ENCODE assay signal across 31 cellular contexts in genomic region chr2:189366349-189366748, GRCh38.
"Had no signal": no experiment of that assay in that cellular context is flagged by ENCODE, and none has a peak within 500 bp of the region (broad histone marks: within the 10 kb centered on the region; RNA-seq: fewer than 3 reads in every experiment).

No MANE protein-coding gene starts in this region.

- H3K4me1 ChIP-seq: colonic mucosa, neural progenitor cell, prostate gland, right atrium auricular region, suprapubic skin, transverse colon had no signal

- DNase-seq: colonic mucosa; effector CD8-positive, alpha-beta T cell; endodermal cell; heart right ventricle; hippocampal formation; mesenchymal stem cell; midbrain; naive thymus-derived CD4-positive, alpha-beta T cell; stimulated activated CD4-positive, alpha-beta T cell treated with anti-CD3 and anti-CD28 coated beads, Interleukin-12 subunit alpha, Interleukin-12 subunit beta, amount 100 ng/mL, for 4 hours; stimulated activated CD4-positive, alpha-beta T cell treated with anti-CD3 and anti-CD28 coated beads, Interleukin-1b, Interleukin-23, amount 100 ng/mL, for 48 hours; stimulated activated CD4-positive, alpha-beta T cell treated with anti-CD3 and anti-CD28 coated beads, Interleukin-4, amount 100 ng/mL, for 1 hour; stimulated activated CD8-positive, alpha-beta memory T cell treated with anti-CD3 and anti-CD28 coated beads, Interleukin-4, amount 100 ng/mL, for 48 hours; stimulated activated naive CD4-positive, alpha-beta T cell; stimulated activated naive CD8-positive, alpha-beta T cell treated with anti-CD3 and anti-CD28 coated beads, Interleukin-15, amount 100 ng/mL, for 72 hours; transverse colon had no signal

- H3K9me3 Mint-ChIP-seq: dendritic cell treated with granulocyte-macrophage colony-stimulating factor and Interleukin-4, amounts not matched to agents 40 ng/mL and 50 ng/mL, for 4 days; endodermal cell; neural progenitor cell; stimulated activated naive CD8-positive, alpha-beta T cell treated with anti-CD3 and anti-CD28 coated beads, Interleukin-15, amount 100 ng/mL, for 72 hours had no signal

- FAIRE-seq: islet of Langerhans, urothelium cell line had no signal

- H3K27me3 Mint-ChIP-seq: naive thymus-derived CD4-positive, alpha-beta T cell; stimulated activated naive CD8-positive, alpha-beta T cell treated with anti-CD3 and anti-CD28 coated beads, Interleukin-15, amount 100 ng/mL, for 72 hours had no signal

- H3K27me3 ChIP-seq: colonic mucosa, esophagus muscularis mucosa, foreskin keratinocyte, gastroesophageal sphincter, heart right ventricle, neural progenitor cell, right atrium auricular region, suprapubic skin, transverse colon had no signal

- ATAC-seq: foreskin keratinocyte; gastroesophageal sphincter; heart right ventricle; left lobe of liver; naive thymus-derived CD4-positive, alpha-beta T cell; sciatic nerve; stimulated activated naive CD8-positive, alpha-beta T cell treated with anti-CD3 and anti-CD28 coated beads, Interleukin-15, amount 100 ng/mL, for 72 hours had no signal

- H3K36me3 Mint-ChIP-seq: naive thymus-derived CD4-positive, alpha-beta T cell; neural progenitor cell had no signal

- H2AFZ ChIP-seq: neural progenitor cell had no signal

- H3K4me3 Mint-ChIP-seq: dendritic cell treated with granulocyte-macrophage colony-stimulating factor and Interleukin-4, amounts not matched to agents 40 ng/mL and 50 ng/mL, for 4 days; endodermal cell; naive thymus-derived CD4-positive, alpha-beta T cell; nephron; neural progenitor cell; stimulated activated naive CD8-positive, alpha-beta T cell treated with anti-CD3 and anti-CD28 coated beads, Interleukin-15, amount 100 ng/mL, for 72 hours had no signal

- H3K27ac ChIP-seq: colonic mucosa, epithelial cell of prostate, esophagus muscularis mucosa, foreskin keratinocyte, gastroesophageal sphincter, heart right ventricle, neural progenitor cell, prostate gland, right atrium auricular region, suprapubic skin, transverse colon had no signal

- H3K4me3 ChIP-seq: colonic mucosa, esophagus muscularis mucosa, gastroesophageal sphincter, heart right ventricle, lung, neural progenitor cell, prostate gland, right atrium auricular region, smooth muscle cell, suprapubic skin, transverse colon had no signal

- H3K4me2 ChIP-seq: neural progenitor cell, smooth muscle cell had no signal

- H3K9me3 ChIP-seq: colonic mucosa, esophagus muscularis mucosa, gastroesophageal sphincter, prostate gland, right atrium auricular region, suprapubic skin, transverse colon had no signal

- H3K9ac ChIP-seq: neural progenitor cell had no signal

- H3K27ac Mint-ChIP-seq: dendritic cell treated with granulocyte-macrophage colony-stimulating factor and Interleukin-4, amounts not matched to agents 40 ng/mL and 50 ng/mL, for 4 days; endodermal cell; naive thymus-derived CD4-positive, alpha-beta T cell; nephron; neural progenitor cell; stimulated activated naive CD8-positive, alpha-beta T cell treated with anti-CD3 and anti-CD28 coated beads, Interleukin-15, amount 100 ng/mL, for 72 hours had no signal

- H3K4me1 Mint-ChIP-seq: endodermal cell, neural progenitor cell had no signal

- H3K36me3 ChIP-seq: colonic mucosa, esophagus muscularis mucosa, gastroesophageal sphincter, heart right ventricle, neural progenitor cell, prostate gland, right atrium auricular region, suprapubic skin, transverse colon had no signal
